Comparison of ENCODE assay signal across 1 cellular context in genomic region chr17:82736511-82737185, GRCh38.
TF ChIP-seq lines count a peak whose summit lies in the region.

No MANE protein-coding gene starts in this region.

TF ChIP-seq in H1, 55 proteins besides CTCF, POLR2A, EP300 and RAD21:
- TF ChIP-seq BRCA1 (IDR thresholded peaks at IDR 0.05; ENCODE audit: low read depth, low read length): no peak
- no peak for TF ChIP-seq RFX5 (IDR thresholded peaks at IDR 0.05; ENCODE audit: borderline replicate concordance, low read depth, low read length)
- no peak for TF ChIP-seq SAP30 (IDR thresholded peaks at IDR 0.05; ENCODE audit: insufficient read depth, insufficient replicate concordance, low read length)
- no peak for TF ChIP-seq CBX5 (IDR thresholded peaks at IDR 0.05; ENCODE audit: low read depth, low read length)
- no peak for TF ChIP-seq ASH2L (IDR thresholded peaks at IDR 0.05; ENCODE audit: low read length)
- TF ChIP-seq CEBPB (IDR thresholded peaks at IDR 0.05; ENCODE audit: low read depth, low read length): no peak
- TF ChIP-seq NRF1 (IDR thresholded peaks at IDR 0.05; ENCODE audit: low read depth, low read length): no peak
- no peak for TF ChIP-seq BCL11A (IDR thresholded peaks at IDR 0.05; ENCODE audit: low read depth in 2 of 2, low read length in 2 of 2)
- TF ChIP-seq E2F6 (IDR thresholded peaks at IDR 0.05): no peak
- TF ChIP-seq JUND (IDR thresholded peaks at IDR 0.05; ENCODE audit: low read length): no peak
- no peak for TF ChIP-seq KDM1A (IDR thresholded peaks at IDR 0.05; ENCODE audit: borderline replicate concordance, low read length)
- TF ChIP-seq FOSL1 (IDR thresholded peaks at IDR 0.05; ENCODE audit: insufficient read depth, low read depth, low read length): no peak
- no peak for TF ChIP-seq HDAC2 (IDR thresholded peaks at IDR 0.05; ENCODE audit: borderline replicate concordance in 1 of 2, low read depth in 2 of 2, low read length in 2 of 2)
- TF ChIP-seq GTF2F1 (IDR thresholded peaks at IDR 0.05; ENCODE audit: borderline replicate concordance, low read depth, low read length): no peak
- no peak for TF ChIP-seq RBBP5 (IDR thresholded peaks at IDR 0.05; ENCODE audit: borderline replicate concordance, low read depth, low read length)
- TF ChIP-seq HDAC6 (IDR thresholded peaks at IDR 0.05; ENCODE audit: low read depth, low read length): no peak
- no peak for TF ChIP-seq ZNF274 (IDR thresholded peaks at IDR 0.05; ENCODE audit: borderline replicate concordance, extremely low read depth, low read length)
- no peak for TF ChIP-seq SIX5 (IDR thresholded peaks at IDR 0.05; ENCODE audit: low read depth, low read length)
